9 cellular contexts compared by ENCODE assay signal in genomic region chr19:53792721-53793433, GRCh38. TPM values are rescaled to one million over a fixed set of nuclear protein-coding genes. Genes with fewer than 3 reads are reported as not detected.
A peak's percentile ranks its signal among the peaks of the same experiment; 100 is the strongest.
DNase-seq lines count a peak whose midpoint lies in the region; ATAC-seq and TF ChIP-seq lines count a peak whose summit lies in the region.
"Had no signal": no experiment of that assay in that cellular context is flagged by ENCODE, and none has a peak within 500 bp of the region (broad histone marks: within the 10 kb centered on the region; RNA-seq: fewer than 3 reads in every experiment).

No MANE protein-coding gene starts in this region.

- peaks cover 100% of the 10 kb centered on the region for H3K36me3 Mint-ChIP-seq in Caco-2 (ENCODE audit: insufficient read depth, unreplicated experiment)
- H3K36me3 Mint-ChIP-seq in activated naive CD8-positive, alpha-beta T cell treated with anti-CD3 and anti-CD28 coated beads, Interleukin-2, amount 10 ng/mL, durations not matched to agents 7 days and 5 days, result no peaks in the 10 kb centered on the region

- H3K27me3 ChIP-seq in Caco-2 (replicated peaks; ENCODE audit: control insufficient read depth, insufficient read depth, low read length), result no peaks in the 10 kb centered on the region
- no peaks in the 10 kb centered on the region for H3K27me3 ChIP-seq in prostate gland (replicated peaks; ENCODE audit: insufficient read depth)
- H3K27me3 ChIP-seq in uterus, result no peaks in the 10 kb centered on the region

- POLR2A ChIA-PET in Caco-2 (lab: Charles Lee), result interaction anchor here (0.6 to 1.0 kb wide), 4 partner anchors 17 to 344 kb away, joined by 3 to 6 read pairs (median 4); partner anchors contain the start of gene CNOT3
- POLR2A ChIA-PET in activated naive CD8-positive, alpha-beta T cell treated with anti-CD3 and anti-CD28 coated beads, Interleukin-2, amount 10 ng/mL, durations not matched to agents 7 days and 5 days (lab: Charles Lee), result no interaction called here

- ATAC-seq in GM21723 (IDR thresholded peaks at IDR 0.05; ENCODE audit: unreplicated experiment) (peak; percentile 61), Right ventricle myocardium superior (ENCODE audit: poor library complexity) (peak; percentile 98)
- ATAC-seq in activated naive CD8-positive, alpha-beta T cell treated with anti-CD3 and anti-CD28 coated beads, Interleukin-2, amount 10 ng/mL, durations not matched to agents 7 days and 5 days (ENCODE audit: low read depth), result peak; percentile 99

- CTCF ChIA-PET in Caco-2 (lab: Charles Lee), result interaction anchor here (0.5 to 1.4 kb wide), 24 partner anchors 8 to 598 kb away, joined by 3 to 25 read pairs (median 4); partner anchors contain the start of genes CNOT3, MYADM, PRKCG and ZNF761

- WGBS in prostate gland, result 15% methylated on average over 10 of the region's 10 CpGs

- H3K27ac ChIP-seq in prostate gland (no peak overlapping the region), uterus (no peak overlapping the region)

- H3K9me3 ChIP-seq in Caco-2 (no peaks in the 10 kb centered on the region), prostate gland (no peaks in the 10 kb centered on the region), uterus (no peaks in the 10 kb centered on the region)

- H3K36me3 ChIP-seq in Caco-2 (ENCODE audit: control insufficient read depth, insufficient read depth, low read length), result no peaks in the 10 kb centered on the region
- no peaks in the 10 kb centered on the region for H3K36me3 ChIP-seq in prostate gland
- H3K36me3 ChIP-seq in uterus, result no peaks in the 10 kb centered on the region

- H3K4me3 Mint-ChIP-seq in Caco-2 (ENCODE audit: unreplicated experiment), result peak overlapping the region; percentile 59
- H3K4me3 Mint-ChIP-seq in activated naive CD8-positive, alpha-beta T cell treated with anti-CD3 and anti-CD28 coated beads, Interleukin-2, amount 10 ng/mL, durations not matched to agents 7 days and 5 days, result no peak overlapping the region

- peak overlapping the region; percentile 86 for H3K27ac Mint-ChIP-seq in Caco-2 (ENCODE audit: unreplicated experiment)
- no peak overlapping the region for H3K27ac Mint-ChIP-seq in activated naive CD8-positive, alpha-beta T cell treated with anti-CD3 and anti-CD28 coated beads, Interleukin-2, amount 10 ng/mL, durations not matched to agents 7 days and 5 days

- no peaks in the 10 kb centered on the region for H3K9me3 Mint-ChIP-seq in Caco-2 (ENCODE audit: unreplicated experiment)
- H3K9me3 Mint-ChIP-seq in activated naive CD8-positive, alpha-beta T cell treated with anti-CD3 and anti-CD28 coated beads, Interleukin-2, amount 10 ng/mL, durations not matched to agents 7 days and 5 days, result no peaks in the 10 kb centered on the region

- DNase-seq in Caco-2 (peak; percentile 90), NCI-H1092 (lab: John Stamatoyannopoulos, UW) (peak; percentile 59), SW 1271 (lab: John Stamatoyannopoulos, UW) (peak; percentile 73 to 77), Right ventricle myocardium superior (peak; percentile 88), prostate gland (ENCODE audit: low spot score) (peak; percentile 77), uterus (peak; percentile 61 to 65)
- peak; percentile 73 for DNase-seq in activated naive CD8-positive, alpha-beta T cell treated with anti-CD3 and anti-CD28 coated beads, Interleukin-2, amount 10 ng/mL, durations not matched to agents 7 days and 5 days

- TF ChIP-seq POLR2A in prostate gland (IDR thresholded peaks at IDR 0.05), result no peak
- TF ChIP-seq POLR2A in uterus (IDR thresholded peaks at IDR 0.05), result no peak

- no peaks in the 10 kb centered on the region for H3K4me1 Mint-ChIP-seq in Caco-2 (ENCODE audit: low read depth, unreplicated experiment)
- no peaks in the 10 kb centered on the region for H3K4me1 Mint-ChIP-seq in activated naive CD8-positive, alpha-beta T cell treated with anti-CD3 and anti-CD28 coated beads, Interleukin-2, amount 10 ng/mL, durations not matched to agents 7 days and 5 days

- TF ChIP-seq CTCF in Caco-2 (IDR thresholded peaks at IDR 0.05; ENCODE audit: insufficient read depth in 1 of 2, low read depth in 1 of 2, low read length in 1 of 2, severe bottlenecking in 1 of 2, unreplicated experiment in 1 of 2), result peak; percentile 90 to 97
- peak; percentile 78 to 99 (median 94) for TF ChIP-seq CTCF in prostate gland (IDR thresholded peaks at IDR 0.05)
- peak; percentile 78 to 98 (median 90) for TF ChIP-seq CTCF in uterus (IDR thresholded peaks at IDR 0.05)

- no peak overlapping the region for H3K4me3 ChIP-seq in Caco-2 (ENCODE audit: low read depth, low read length)
- no peak overlapping the region for H3K4me3 ChIP-seq in prostate gland
- no peak overlapping the region for H3K4me3 ChIP-seq in uterus

- peaks cover 27% of the 10 kb centered on the region for H3K4me1 ChIP-seq in Caco-2
- no peaks in the 10 kb centered on the region for H3K4me1 ChIP-seq in prostate gland (replicated peaks)
- no peaks in the 10 kb centered on the region for H3K4me1 ChIP-seq in uterus

- no peaks in the 10 kb centered on the region for H3K27me3 Mint-ChIP-seq in Caco-2 (ENCODE audit: insufficient read depth, unreplicated experiment)
- H3K27me3 Mint-ChIP-seq in activated naive CD8-positive, alpha-beta T cell treated with anti-CD3 and anti-CD28 coated beads, Interleukin-2, amount 10 ng/mL, durations not matched to agents 7 days and 5 days, result no peaks in the 10 kb centered on the region

- intact Hi-C loops in Caco-2 (cut with micrococcal nuclease; ENCODE audit: unreplicated experiment), result loop anchor here (1.0 to 5.0 kb wide), 3 partner anchors 20 to 229 kb away; no protein-coding TSS in a partner anchor
- intact Hi-C loops in Right ventricle myocardium superior (cut with DNase I), result loop anchor here (5.0 kb wide), 1 partner anchor 229 kb away; no protein-coding TSS in a partner anchor
- intact Hi-C loops in prostate gland (cut with DNase I), result no loop called here
- intact Hi-C loops in uterus (cut with DNase I; ENCODE audit: low total_unique reads), result no loop called here

- no TSS peak for BruUV-seq in Caco-2 (replicated peaks; lab: Mats Ljungman, UMichigan)

RNA-seq across cellular contexts. Expression of gene NLRP12, which starts 31.2 kb away (rescaled TPM):
- total RNA-seq in Caco-2 (2022) (not detected in 2 replicates), Right ventricle myocardium superior (0.22 TPM), prostate gland (under 1 TPM in 1 of 2 donors, not detected in 1; 0.97 TPM), uterus (under 1 TPM in 3 of 4 donors, not detected in 1; 0.34 to 0.90 (median 0.59) TPM)
- total RNA-seq in activated naive CD8-positive, alpha-beta T cell treated with anti-CD3 and anti-CD28 coated beads, Interleukin-2, amount 10 ng/mL, durations not matched to agents 7 days and 5 days, result not detected
- total RNA-seq: activated CD8-positive, alpha-beta memory T cell treated with anti-CD3 and anti-CD28 coated beads for 36 hours had no signal

Comparison
In these comparisons a context has a peak if more than half of its experiments do, and no peak if none do; other contexts are left out.
1. intact Hi-C loops: an anchor here in Caco-2 (1.0 to 5.0 kb wide) and Right ventricle myocardium superior (5.0 kb wide); none called in prostate gland and uterus.